ENCODE assay signal across 9 cellular contexts in the genomic region with DNA sequence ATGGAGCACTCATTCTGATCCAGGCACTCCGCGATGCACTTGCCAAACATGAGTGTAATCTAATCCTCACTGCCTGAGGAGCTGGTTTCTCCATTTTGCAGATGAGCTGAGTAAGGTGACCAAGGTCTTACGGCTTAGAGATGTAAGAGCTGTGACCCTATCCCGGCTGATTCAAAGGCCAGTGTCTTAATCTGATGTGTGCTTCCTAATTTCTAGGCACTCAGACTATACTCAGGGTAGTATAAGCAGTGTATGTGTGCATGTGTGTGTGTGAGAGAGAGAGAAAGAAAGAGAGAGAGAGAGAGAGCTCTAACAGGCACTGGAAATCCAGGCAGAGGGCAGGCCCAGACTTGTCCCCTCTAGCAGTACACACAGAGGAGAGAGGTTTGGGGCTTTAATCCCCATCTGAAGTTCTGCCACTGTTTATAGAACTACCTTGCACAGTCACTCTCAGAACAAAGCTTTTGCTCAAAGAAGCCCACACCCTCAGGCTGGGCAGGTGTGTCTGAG.
DNase-seq lines count a peak whose midpoint lies in the region; ATAC-seq lines count a peak whose summit lies in the region.
"Had no signal": no experiment of that assay in that cellular context is flagged by ENCODE, and none has a peak within 500 bp of the region (broad histone marks: within the 10 kb centered on the region; RNA-seq: fewer than 3 reads in every experiment).

No MANE protein-coding gene starts in this region.

- no peaks in the 10 kb centered on the region for H3K9me3 Mint-ChIP-seq in activated naive CD8-positive, alpha-beta T cell (ENCODE audit: low read depth)
- no peaks in the 10 kb centered on the region for H3K9me3 Mint-ChIP-seq in activated naive CD8-positive, alpha-beta T cell treated with anti-CD3 and anti-CD28 coated beads for 36 hours
- no peaks in the 10 kb centered on the region for H3K9me3 Mint-ChIP-seq in activated CD8-positive, alpha-beta T cell treated with anti-CD3 and anti-CD28 coated beads, Interleukin-2, amount 10 ng/mL, durations not matched to agents 7 days and 5 days (ENCODE audit: insufficient read depth)

- H3K36me3 Mint-ChIP-seq in activated naive CD8-positive, alpha-beta T cell = no peaks in the 10 kb centered on the region
- H3K36me3 Mint-ChIP-seq in activated naive CD8-positive, alpha-beta T cell treated with anti-CD3 and anti-CD28 coated beads for 36 hours = no peaks in the 10 kb centered on the region
- no peaks in the 10 kb centered on the region for H3K36me3 Mint-ChIP-seq in activated CD8-positive, alpha-beta T cell treated with anti-CD3 and anti-CD28 coated beads, Interleukin-2, amount 10 ng/mL, durations not matched to agents 7 days and 5 days (ENCODE audit: low read depth)

- ATAC-seq in activated CD8-positive, alpha-beta T cell treated with anti-CD3 and anti-CD28 coated beads, Interleukin-2, amount 10 ng/mL, durations not matched to agents 7 days and 5 days = peak; percentile 49
- no peak for ATAC-seq in HG03159 (IDR thresholded peaks at IDR 0.05; ENCODE audit: unreplicated experiment)

- H3K4me1 ChIP-seq in thymus (ENCODE audit: control insufficient read depth, insufficient read depth, low read length) = peaks cover 20% of the 10 kb centered on the region

- POLR2A ChIA-PET in activated CD8-positive, alpha-beta T cell treated with anti-CD3 and anti-CD28 coated beads, Interleukin-2, amount 10 ng/mL, durations not matched to agents 7 days and 5 days (lab: Charles Lee) = no interaction called here

- H3K9me3 ChIP-seq in thymus (ENCODE audit: control insufficient read depth) = no peaks in the 10 kb centered on the region
- H3K9me3 ChIP-seq: thoracic aorta had no signal

- peaks cover 19% of the 10 kb centered on the region for H3K4me1 Mint-ChIP-seq in activated naive CD8-positive, alpha-beta T cell (ENCODE audit: low read depth)
- H3K4me1 Mint-ChIP-seq in activated naive CD8-positive, alpha-beta T cell treated with anti-CD3 and anti-CD28 coated beads for 36 hours = peaks cover 9% of the 10 kb centered on the region
- peaks cover 13% of the 10 kb centered on the region for H3K4me1 Mint-ChIP-seq in activated CD8-positive, alpha-beta T cell treated with anti-CD3 and anti-CD28 coated beads, Interleukin-2, amount 10 ng/mL, durations not matched to agents 7 days and 5 days (ENCODE audit: low read depth)

- H3K27me3 Mint-ChIP-seq in activated naive CD8-positive, alpha-beta T cell = no peaks in the 10 kb centered on the region
- H3K27me3 Mint-ChIP-seq in activated naive CD8-positive, alpha-beta T cell treated with anti-CD3 and anti-CD28 coated beads for 36 hours = no peaks in the 10 kb centered on the region
- no peaks in the 10 kb centered on the region for H3K27me3 Mint-ChIP-seq in activated CD8-positive, alpha-beta T cell treated with anti-CD3 and anti-CD28 coated beads, Interleukin-2, amount 10 ng/mL, durations not matched to agents 7 days and 5 days (ENCODE audit: low read depth)

- H3K36me3 ChIP-seq in thymus (ENCODE audit: control insufficient read depth, insufficient read depth) = no peaks in the 10 kb centered on the region
- H3K36me3 ChIP-seq: thoracic aorta had no signal

- no peaks in the 10 kb centered on the region for H3K27me3 ChIP-seq in thymus (ENCODE audit: control insufficient read depth, insufficient read depth)

- H3K27ac Mint-ChIP-seq in activated naive CD8-positive, alpha-beta T cell = peak overlapping the region; percentile 78
- H3K27ac Mint-ChIP-seq in activated naive CD8-positive, alpha-beta T cell treated with anti-CD3 and anti-CD28 coated beads for 36 hours = no peak overlapping the region
- peak overlapping the region; percentile 84 for H3K27ac Mint-ChIP-seq in activated CD8-positive, alpha-beta T cell treated with anti-CD3 and anti-CD28 coated beads, Interleukin-2, amount 10 ng/mL, durations not matched to agents 7 days and 5 days

- CTCF ChIA-PET in activated CD8-positive, alpha-beta T cell treated with anti-CD3 and anti-CD28 coated beads, Interleukin-2, amount 10 ng/mL, durations not matched to agents 7 days and 5 days (lab: Charles Lee) = no interaction called here

- DNase-seq in activated naive CD8-positive, alpha-beta T cell treated with anti-CD3 and anti-CD28 coated beads for 36 hours = no peak
- DNase-seq in NCI-H1105 (lab: John Stamatoyannopoulos, UW) (peak; percentile 48), HuH-7 (ENCODE audit: low spot score) (no peak)
- peak; percentile 25 for DNase-seq in activated CD8-positive, alpha-beta T cell treated with anti-CD3 and anti-CD28 coated beads, Interleukin-2, amount 10 ng/mL, durations not matched to agents 7 days and 5 days
- DNase-seq in activated effector memory CD4-positive, alpha-beta T cell treated with Interleukin-2 at 50 U/mL for 16 hours = no peak

- peak overlapping the region; percentile 9 for H3K27ac ChIP-seq in thymus (ENCODE audit: low read depth)
- H3K27ac ChIP-seq: thoracic aorta had no signal

- no peak overlapping the region for H3K4me3 ChIP-seq in thymus (ENCODE audit: low read length)
- H3K4me3 ChIP-seq: thoracic aorta had no signal

- no peak overlapping the region for H3K4me3 Mint-ChIP-seq in activated naive CD8-positive, alpha-beta T cell
- no peak overlapping the region for H3K4me3 Mint-ChIP-seq in activated naive CD8-positive, alpha-beta T cell treated with anti-CD3 and anti-CD28 coated beads for 36 hours
- no peak overlapping the region for H3K4me3 Mint-ChIP-seq in activated CD8-positive, alpha-beta T cell treated with anti-CD3 and anti-CD28 coated beads, Interleukin-2, amount 10 ng/mL, durations not matched to agents 7 days and 5 days

- 95% methylated on average over 4 of the region's 4 CpGs for WGBS in thymus

Comparison
In these comparisons a context has a peak if more than half of its experiments do, and no peak if none do; other contexts are left out.
1. DNase-seq: peak in NCI-H1105 (single experiment) and activated CD8-positive, alpha-beta T cell treated with anti-CD3 and anti-CD28 coated beads, Interleukin-2, amount 10 ng/mL, durations not matched to agents 7 days and 5 days (single experiment); none in activated naive CD8-positive, alpha-beta T cell treated with anti-CD3 and anti-CD28 coated beads for 36 hours (single experiment), activated effector memory CD4-positive, alpha-beta T cell treated with Interleukin-2 at 50 U/mL for 16 hours (single experiment) and HuH-7 (single experiment).